8 cellular contexts compared by ENCODE assay signal in the genomic region with DNA sequence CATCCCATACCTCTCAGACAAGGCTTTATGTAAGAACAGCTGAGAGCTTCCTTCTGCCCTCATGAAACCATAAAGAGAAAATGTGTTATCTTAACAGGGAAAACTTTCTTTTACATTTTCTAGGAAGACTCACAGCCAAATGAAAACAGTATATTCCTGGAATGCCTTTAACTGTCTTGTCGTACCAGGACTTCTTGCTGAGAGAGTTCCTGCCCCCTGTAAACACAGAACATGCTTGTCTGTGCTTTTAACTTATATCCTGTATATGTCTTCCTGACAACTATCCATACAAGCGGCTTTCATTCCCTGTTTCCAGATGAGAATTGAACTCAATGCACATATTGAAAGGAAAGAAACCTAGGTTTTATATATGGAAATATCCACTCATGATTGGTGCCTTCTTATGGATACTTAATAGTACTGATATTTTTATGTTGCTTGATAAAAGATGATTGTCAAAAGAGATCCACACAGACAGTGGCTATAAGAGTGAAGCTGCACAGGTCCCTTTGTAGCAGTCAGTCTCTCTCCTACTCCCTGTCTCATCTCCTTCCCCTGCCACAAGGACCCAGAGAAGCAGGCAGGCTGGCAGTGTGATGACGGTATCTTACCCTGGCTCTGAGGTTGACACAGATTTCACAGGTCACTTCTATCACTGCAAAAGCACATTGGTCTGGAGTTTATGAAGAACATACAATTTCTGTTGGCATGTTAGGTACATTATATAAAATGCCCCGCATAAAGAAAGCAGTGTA.
A peak's percentile ranks its signal among the peaks of the same experiment; 100 is the strongest.
DNase-seq lines count a peak whose midpoint lies in the region; ATAC-seq lines count a peak whose summit lies in the region.

No MANE protein-coding gene starts in this region.

- in situ Hi-C loops in SK-MEL-5 (cut with HindIII; ENCODE audit: low pct_unique_long_range_greater_than_20kb, low sequenced_read_pairs) = no loop called here

- no peaks in the 10 kb centered on the region for H3K27me3 Mint-ChIP-seq in activated naive CD8-positive, alpha-beta T cell treated with anti-CD3 and anti-CD28 coated beads for 36 hours
- H3K27me3 Mint-ChIP-seq in naive B cell = no peaks in the 10 kb centered on the region

- H3K4me1 Mint-ChIP-seq in activated naive CD8-positive, alpha-beta T cell treated with anti-CD3 and anti-CD28 coated beads for 36 hours = peaks cover 45% of the 10 kb centered on the region
- H3K4me1 Mint-ChIP-seq in naive B cell = peaks cover 15 to 20% (median 16%) of the 10 kb centered on the region in 3 donors

- H3K9me3 Mint-ChIP-seq in activated naive CD8-positive, alpha-beta T cell treated with anti-CD3 and anti-CD28 coated beads for 36 hours = peaks cover 20% of the 10 kb centered on the region
- H3K9me3 Mint-ChIP-seq in naive B cell = peaks cover 0 to 6% (median 0%) of the 10 kb centered on the region in 7 donors

- peak; percentile 29 for DNase-seq in SK-MEL-5 (ENCODE audit: low read depth, low spot score)
- peak; percentile 46 for DNase-seq in activated naive CD8-positive, alpha-beta T cell treated with anti-CD3 and anti-CD28 coated beads for 36 hours
- DNase-seq in naive B cell = no peak
- DNase-seq in HuH-7.5 (ENCODE audit: low spot score) = no peak
- DNase-seq in cerebellar cortex (ENCODE audit: low spot score) = no peak
- no peak for DNase-seq in pons (ENCODE audit: low spot score)

- H3K27ac Mint-ChIP-seq in activated naive CD8-positive, alpha-beta T cell treated with anti-CD3 and anti-CD28 coated beads for 36 hours = peak overlapping the region; percentile 94
- H3K27ac Mint-ChIP-seq in naive B cell = peak overlapping the region in 5 of 6 donors; percentile 1 to 95 (median 87)

- ATAC-seq in GM18858 (IDR thresholded peaks at IDR 0.05; ENCODE audit: unreplicated experiment) (peak; percentile 21), HG02943 (IDR thresholded peaks at IDR 0.05; ENCODE audit: low read depth, unreplicated experiment) (peak; percentile 52), naive B cell (ENCODE audit: low read depth in 2 of 2) (peak; percentile 21 to 37)

- peak overlapping the region; percentile 75 for H3K4me3 Mint-ChIP-seq in activated naive CD8-positive, alpha-beta T cell treated with anti-CD3 and anti-CD28 coated beads for 36 hours
- H3K4me3 Mint-ChIP-seq in naive B cell = peak overlapping the region; percentile 4 to 68 (median 48)

- peaks cover 27% of the 10 kb centered on the region for H3K36me3 Mint-ChIP-seq in activated naive CD8-positive, alpha-beta T cell treated with anti-CD3 and anti-CD28 coated beads for 36 hours
- H3K36me3 Mint-ChIP-seq in naive B cell = no peaks in the 10 kb centered on the region

Comparison
In these comparisons a context has a peak if more than half of its experiments do, and no peak if none do; other contexts are left out.
1. DNase-seq: peak in SK-MEL-5 (single experiment) and activated naive CD8-positive, alpha-beta T cell treated with anti-CD3 and anti-CD28 coated beads for 36 hours (single experiment); none in naive B cell (single experiment), HuH-7.5 (single experiment), cerebellar cortex (single experiment) and pons (single experiment).
2. Peak in every context shown above with its lines, with median percentiles within 50 percentile points of each other: ATAC-seq.